ENCODE assay signal across 21 cellular contexts in genomic region chr4:159413252-159413941, GRCh38.
A peak's percentile ranks its signal among the peaks of the same experiment; 100 is the strongest.
DNase-seq lines count a peak whose midpoint lies in the region; ATAC-seq, FAIRE-seq and TF ChIP-seq lines count a peak whose summit lies in the region.
"Had no signal": no experiment of that assay in that cellular context is flagged by ENCODE, and none has a peak within 500 bp of the region (broad histone marks: within the 10 kb centered on the region; RNA-seq: fewer than 3 reads in every experiment).

No MANE protein-coding gene starts in this region.

- POLR2A ChIA-PET in PC-3 (lab: Charles Lee; ENCODE audit: unreplicated experiment): no interaction called here

- TF ChIP-seq CTCF in PC-3 (conservative IDR thresholded peaks at IDR 0.05; ENCODE audit: low read depth, low read length) (no peak), bronchial epithelial cell (IDR thresholded peaks at IDR 0.05; ENCODE audit: insufficient read depth, low read length, severe bottlenecking) (no peak), glutamatergic neuron (IDR thresholded peaks at IDR 0.05; ENCODE audit: partially characterized antibody, unreplicated experiment) (no peak), upper lobe of right lung (IDR thresholded peaks at IDR 0.05) (no peak)

- H3K79me2 ChIP-seq in PC-3 (ENCODE audit: low read length): no peaks in the 10 kb centered on the region

- H3K9me3 ChIP-seq in PC-3 (ENCODE audit: low read length) (no peaks in the 10 kb centered on the region), upper lobe of right lung (no peaks in the 10 kb centered on the region)
- H3K9me3 ChIP-seq: A549 had no signal

- intact Hi-C loops in PC-3 (cut with micrococcal nuclease): no loop called here
- intact Hi-C loops in upper lobe of right lung (cut with DNase I): no loop called here

- peak overlapping the region; percentile 46 for H3K27ac ChIP-seq in PC-3 (ENCODE audit: low read length)
- no peak overlapping the region for H3K27ac ChIP-seq in upper lobe of right lung
- H3K27ac ChIP-seq: A549 had no signal

- H3K4me2 ChIP-seq in PC-3 (ENCODE audit: low read length): 0 out of 2 replicates have a peak overlapping the region, but pooled peaks have one; percentile 13
- H3K4me2 ChIP-seq: A549 had no signal

- H3K4me3 Mint-ChIP-seq in glutamatergic neuron (ENCODE audit: unreplicated experiment): no peak overlapping the region
- H3K4me3 Mint-ChIP-seq: CD14-positive monocyte had no signal

- no peaks in the 10 kb centered on the region for H4K20me1 ChIP-seq in PC-3 (ENCODE audit: low read length)

- no peak for FAIRE-seq in bronchial epithelial cell (lab: Jason Lieb, UNC)
- FAIRE-seq: A549, GM19239 had no signal

- H3K36me3 Mint-ChIP-seq in glutamatergic neuron (ENCODE audit: unreplicated experiment): no peaks in the 10 kb centered on the region
- H3K36me3 Mint-ChIP-seq: CD14-positive monocyte had no signal

- H3K27me3 Mint-ChIP-seq in glutamatergic neuron (ENCODE audit: unreplicated experiment): peaks cover 1% of the 10 kb centered on the region

- H3K9me2 ChIP-seq in PC-3 (replicated peaks; ENCODE audit: low read length): no peaks in the 10 kb centered on the region

- H3K9ac ChIP-seq in PC-3 (ENCODE audit: low read length): no peak overlapping the region

- H3F3A ChIP-seq in PC-3 (ENCODE audit: low read length, unreplicated experiment): peaks cover 4% of the 10 kb centered on the region

- H3K27ac Mint-ChIP-seq in glutamatergic neuron (ENCODE audit: unreplicated experiment): no peak overlapping the region

- no TSS peak for BruUV-seq in PC-3 (replicated peaks; lab: Mats Ljungman, UMichigan)

- H3K4me1 ChIP-seq in PC-3 (ENCODE audit: insufficient read depth, low read length): peaks cover 64% of the 10 kb centered on the region
- no peaks in the 10 kb centered on the region for H3K4me1 ChIP-seq in upper lobe of right lung

- DNase-seq in DMS53 treated with DMSO at 0.1 percent for 48 hours (lab: John Stamatoyannopoulos, UW; ENCODE audit: unreplicated experiment) (peak; percentile 2), PC-3 (peak; percentile 59), bronchial epithelial cell (ENCODE audit: low read depth) (peak; percentile 94), glutamatergic neuron (peak; percentile 25), upper lobe of right lung (no peak), NCI-H2029 (lab: John Stamatoyannopoulos, UW) (no peak)
- DNase-seq: DMS79 treated with DMSO at 0.1 percent for 48 hours, GDM1, GOT3, MM.1S, NCI-H1105, NCI-H1694 treated with DMSO at 0.1 percent for 48 hours, NCI-H446, NCI-H748 treated with DMSO at 0.1 percent for 48 hours, SHP77 treated with DMSO at 0.1 percent for 48 hours had no signal

- no peak for ATAC-seq in PC-3
- no peak for ATAC-seq in HG03280 (IDR thresholded peaks at IDR 0.05; ENCODE audit: unreplicated experiment)
- no peak for ATAC-seq in HG02678 (IDR thresholded peaks at IDR 0.05; ENCODE audit: unreplicated experiment)
- no peak for ATAC-seq in upper lobe of right lung
- ATAC-seq: A549, Panc1 had no signal

- H3K27me3 ChIP-seq in PC-3 (ENCODE audit: low read length): no peaks in the 10 kb centered on the region
- H3K27me3 ChIP-seq in bronchial epithelial cell (ENCODE audit: control insufficient read depth, insufficient read depth, low read length): no peaks in the 10 kb centered on the region
- no peaks in the 10 kb centered on the region for H3K27me3 ChIP-seq in upper lobe of right lung

- CTCF ChIA-PET in PC-3 (lab: Charles Lee): no interaction called here

- H3K36me3 ChIP-seq in PC-3 (ENCODE audit: low read depth, low read length) (no peaks in the 10 kb centered on the region), bronchial epithelial cell (ENCODE audit: control insufficient read depth, insufficient read depth, low read length) (no peaks in the 10 kb centered on the region), upper lobe of right lung (no peaks in the 10 kb centered on the region)

- H2AFZ ChIP-seq in PC-3 (ENCODE audit: low read length): no peak overlapping the region

- peaks cover 1% of the 10 kb centered on the region for H3K9me3 Mint-ChIP-seq in glutamatergic neuron (ENCODE audit: unreplicated experiment)

- H3K4me3 ChIP-seq in PC-3 (ENCODE audit: low read length) (no peak overlapping the region), bronchial epithelial cell (ENCODE audit: low read depth, low read length) (no peak overlapping the region), upper lobe of right lung (no peak overlapping the region)
- H3K4me3 ChIP-seq: A549 had no signal

- H3K4me1 Mint-ChIP-seq in glutamatergic neuron (ENCODE audit: low read depth, unreplicated experiment): peaks cover 4% of the 10 kb centered on the region
- H3K4me1 Mint-ChIP-seq: CD14-positive monocyte had no signal

Comparison
In these comparisons a context has a peak if more than half of its experiments do, and no peak if none do; other contexts are left out.
1. DNase-seq: peak in DMS53 treated with DMSO at 0.1 percent for 48 hours (single experiment), PC-3 (single experiment), bronchial epithelial cell (single experiment) and glutamatergic neuron (single experiment); none in upper lobe of right lung (single experiment) and NCI-H2029 (single experiment).